8 cellular contexts compared by ENCODE assay signal in genomic region chr3:4493931-4494806, GRCh38. TPM values are rescaled to one million over a fixed set of nuclear protein-coding genes. Genes with fewer than 3 reads are reported as not detected.
DNase-seq lines count a peak whose midpoint lies in the region; ATAC-seq and TF ChIP-seq lines count a peak whose summit lies in the region.

No MANE protein-coding gene starts in this region.

- intact Hi-C loops in CD8-positive, alpha-beta T cell (cut with DNase I, micrococcal nuclease), result loop anchor here (1.0 to 10.0 kb wide), 16 partner anchors 10 to 1368 kb away; partner anchors contain the start of genes ARL8B (in 2 of the 2), CRBN (in 2 of the 2), EDEM1 (in 2 of the 2) and SETMAR (in 2 of the 2)
- intact Hi-C loops in heart right ventricle (cut with DNase I), result loop anchor here in 9 of 10 donors (1.0 to 10.0 kb wide), 11 partner anchors 27 to 143 kb away; partner anchors contain the start of gene SUMF1 (in 1 of the 9)

- no peak for TF ChIP-seq CTCF in CD8-positive, alpha-beta T cell (IDR thresholded peaks at IDR 0.05)
- TF ChIP-seq CTCF in KMS-11 (conservative IDR thresholded peaks at IDR 0.05; ENCODE audit: low read depth, low read length) (no peak), heart right ventricle (IDR thresholded peaks at IDR 0.05) (no peak), progenitor cell of endocrine pancreas (IDR thresholded peaks at IDR 0.05; ENCODE audit: unreplicated experiment) (no peak), GM10266 (IDR thresholded peaks at IDR 0.05; ENCODE audit: control insufficient read depth, insufficient read depth, low read depth, missing control alignments) (no peak)

- WGBS in heart right ventricle, 2 donors, result 10 to 13% methylated on average over 28 of the region's 28 CpGs

- peaks cover 24% of the 10 kb centered on the region for H3K4me1 ChIP-seq in CD8-positive, alpha-beta T cell (ENCODE audit: insufficient read depth, low read length)
- H3K4me1 ChIP-seq in KMS-11 (ENCODE audit: low read depth, poor library complexity, severe bottlenecking) (peaks cover 50% of the 10 kb centered on the region), heart right ventricle (peaks cover 0 to 53% (median 44%) of the 10 kb centered on the region in 9 donors)

- peak overlapping the region; percentile 75 for H3K27ac ChIP-seq in CD8-positive, alpha-beta T cell (ENCODE audit: low read depth, low read length)
- H3K27ac ChIP-seq in KMS-11 (no peak overlapping the region), heart right ventricle (peak overlapping the region in 9 of 10 donors; percentile 47 to 88 (median 71))

- no peaks in the 10 kb centered on the region for H4K20me1 ChIP-seq in KMS-11 (ENCODE audit: insufficient read depth)

- peak overlapping the region; percentile 54; the same call in 1 of the 2 replicates for H2AFZ ChIP-seq in KMS-11 (ENCODE audit: low read depth)

- peak overlapping the region; percentile 82 for H3K4me2 ChIP-seq in KMS-11

- H3K4me3 Mint-ChIP-seq in CD8-positive, alpha-beta T cell, result peak overlapping the region; percentile 93
- peak overlapping the region; percentile 93 for H3K4me3 Mint-ChIP-seq in activated naive CD4-positive, alpha-beta T cell treated with anti-CD3 and anti-CD28 coated beads, Interleukin-2, amount 10 ng/mL, durations not matched to agents 7 days and 5 days
- H3K4me3 Mint-ChIP-seq in progenitor cell of endocrine pancreas (ENCODE audit: low read depth), result peak overlapping the region; percentile 90

- no peak overlapping the region for H3K9ac ChIP-seq in KMS-11

- no peaks in the 10 kb centered on the region for H3K27me3 ChIP-seq in CD8-positive, alpha-beta T cell (ENCODE audit: insufficient read depth, low read length)
- H3K27me3 ChIP-seq in KMS-11 (ENCODE audit: insufficient read depth, low read depth) (no peaks in the 10 kb centered on the region; the same call in 1 of the 2 replicates), heart right ventricle (no peaks in the 10 kb centered on the region)

- peak overlapping the region; percentile 97 for H3K4me3 ChIP-seq in CD8-positive, alpha-beta T cell (ENCODE audit: low read depth, low read length)
- peak overlapping the region; percentile 27 for H3K4me3 ChIP-seq in KMS-11 (IDR thresholded peaks at IDR 0.05; ENCODE audit: insufficient read depth, low read depth, low read length)
- H3K4me3 ChIP-seq in heart right ventricle, result peak overlapping the region; percentile 68 to 93 (median 80)

- H3K36me3 ChIP-seq in CD8-positive, alpha-beta T cell (ENCODE audit: insufficient read depth, low read length), result no peaks in the 10 kb centered on the region
- no peaks in the 10 kb centered on the region for H3K36me3 ChIP-seq in KMS-11 (ENCODE audit: insufficient read depth)
- peaks cover 0 to 20% (median 0%) of the 10 kb centered on the region in 9 donors for H3K36me3 ChIP-seq in heart right ventricle

- H3K79me2 ChIP-seq in KMS-11 (ENCODE audit: insufficient read depth, low read depth), result no peaks in the 10 kb centered on the region

- DNase-seq in CD8-positive, alpha-beta T cell, result peak in 3 of 7 experiments; percentile 20 to 52 (median 23)
- peak; percentile 38 for DNase-seq in activated naive CD4-positive, alpha-beta T cell treated with anti-CD3 and anti-CD28 coated beads, Interleukin-2, amount 10 ng/mL, durations not matched to agents 7 days and 5 days
- DNase-seq in heart right ventricle (peak; percentile 16 to 30), progenitor cell of endocrine pancreas (ENCODE audit: low spot score, unreplicated experiment) (no peak), NCI-H1048 (lab: John Stamatoyannopoulos, UW) (no peak), GM10266 (ENCODE audit: extremely low spot score) (no peak)

- peak overlapping the region; percentile 87 for H3K27ac Mint-ChIP-seq in CD8-positive, alpha-beta T cell
- H3K27ac Mint-ChIP-seq in activated naive CD4-positive, alpha-beta T cell treated with anti-CD3 and anti-CD28 coated beads, Interleukin-2, amount 10 ng/mL, durations not matched to agents 7 days and 5 days, result peak overlapping the region; percentile 76
- peak overlapping the region; percentile 62 for H3K27ac Mint-ChIP-seq in progenitor cell of endocrine pancreas

- CTCF ChIA-PET in CD8-positive, alpha-beta T cell (lab: Charles Lee), result interaction anchor here (0.6 to 3.5 kb wide), 10 partner anchors 10 to 629 kb away, joined by 3 to 22 read pairs (median 4); no protein-coding TSS in a partner anchor
- CTCF ChIA-PET in activated naive CD4-positive, alpha-beta T cell treated with anti-CD3 and anti-CD28 coated beads, Interleukin-2, amount 10 ng/mL, durations not matched to agents 7 days and 5 days (lab: Charles Lee), result interaction anchor here (0.6 to 4.5 kb wide), 9 partner anchors 10 to 964 kb away, joined by 3 to 24 read pairs (median 4); no protein-coding TSS in a partner anchor

- ATAC-seq in CD8-positive, alpha-beta T cell, result no peak
- ATAC-seq in heart right ventricle, result peak in 7 of 8 donors; percentile 0 to 13 (median 4)
- ATAC-seq in HG03135 (IDR thresholded peaks at IDR 0.05; ENCODE audit: unreplicated experiment), result no peak

- no peaks in the 10 kb centered on the region for H3K9me3 Mint-ChIP-seq in CD8-positive, alpha-beta T cell
- no peaks in the 10 kb centered on the region for H3K9me3 Mint-ChIP-seq in activated naive CD4-positive, alpha-beta T cell treated with anti-CD3 and anti-CD28 coated beads, Interleukin-2, amount 10 ng/mL, durations not matched to agents 7 days and 5 days
- no peaks in the 10 kb centered on the region for H3K9me3 Mint-ChIP-seq in progenitor cell of endocrine pancreas (ENCODE audit: low read depth)

- H3K4me1 Mint-ChIP-seq in CD8-positive, alpha-beta T cell (ENCODE audit: low read depth), result peaks cover 49% of the 10 kb centered on the region
- peaks cover 39% of the 10 kb centered on the region for H3K4me1 Mint-ChIP-seq in activated naive CD4-positive, alpha-beta T cell treated with anti-CD3 and anti-CD28 coated beads, Interleukin-2, amount 10 ng/mL, durations not matched to agents 7 days and 5 days
- peaks cover 16% of the 10 kb centered on the region for H3K4me1 Mint-ChIP-seq in progenitor cell of endocrine pancreas (ENCODE audit: low read depth)

- POLR2A ChIA-PET in CD8-positive, alpha-beta T cell (lab: Charles Lee), result interaction anchor here (0.7 to 4.4 kb wide), 14 partner anchors 10 to 1361 kb away, joined by 3 to 67 read pairs (median 6); partner anchors contain the start of gene SUMF1

- H3K27me3 Mint-ChIP-seq in CD8-positive, alpha-beta T cell (ENCODE audit: low read depth), result no peaks in the 10 kb centered on the region
- peaks cover 22% of the 10 kb centered on the region for H3K27me3 Mint-ChIP-seq in activated naive CD4-positive, alpha-beta T cell treated with anti-CD3 and anti-CD28 coated beads, Interleukin-2, amount 10 ng/mL, durations not matched to agents 7 days and 5 days
- H3K27me3 Mint-ChIP-seq in progenitor cell of endocrine pancreas, result peaks cover 30% of the 10 kb centered on the region

- peaks cover 35% of the 10 kb centered on the region for H3K36me3 Mint-ChIP-seq in CD8-positive, alpha-beta T cell
- H3K36me3 Mint-ChIP-seq in activated naive CD4-positive, alpha-beta T cell treated with anti-CD3 and anti-CD28 coated beads, Interleukin-2, amount 10 ng/mL, durations not matched to agents 7 days and 5 days, result peaks cover 8% of the 10 kb centered on the region
- H3K36me3 Mint-ChIP-seq in progenitor cell of endocrine pancreas (ENCODE audit: insufficient read depth), result no peaks in the 10 kb centered on the region

- no peaks in the 10 kb centered on the region for H3K9me3 ChIP-seq in CD8-positive, alpha-beta T cell (ENCODE audit: low read length)
- no peaks in the 10 kb centered on the region for H3K9me3 ChIP-seq in heart right ventricle

RNA-seq across cellular contexts. Expression of gene ITPR1, which starts 1.0 kb away (rescaled TPM):
- total RNA-seq in CD8-positive, alpha-beta T cell, result 10 to 100 TPM; 57.5 to 62.3 TPM
- total RNA-seq in heart right ventricle (10 to 100 TPM; 15.0 to 40.3 (median 19.1) TPM), progenitor cell of endocrine pancreas (10.8 and 11.2 TPM in 2 replicates)
- 10 to 100 TPM in 1 of 2 donors, 1 to 10 TPM in 1; 9.7 to 12.9 TPM for polyA plus RNA-seq in heart right ventricle

RNA-seq across cellular contexts. Expression of gene SUMF1, which starts 27.1 kb away (rescaled TPM):
- total RNA-seq in CD8-positive, alpha-beta T cell, result 1 to 10 TPM; 7.6 to 7.8 TPM
- total RNA-seq in heart right ventricle, result 10 to 100 TPM in 4 of 10 donors, 1 to 10 TPM in 6; 6.9 to 15.1 (median 8.9) TPM
- polyA plus RNA-seq in heart right ventricle, result 1 to 10 TPM; 3.7 to 9.5 TPM
- 23.3 and 25.0 TPM in 2 replicates for total RNA-seq in progenitor cell of endocrine pancreas

Comparison
In these comparisons a context has a peak if more than half of its experiments do, and no peak if none do; other contexts are left out.
1. ATAC-seq: peak in heart right ventricle (7 of 8); none in CD8-positive, alpha-beta T cell (single experiment) and HG03135 (single experiment).
2. DNase-seq: peak in activated naive CD4-positive, alpha-beta T cell treated with anti-CD3 and anti-CD28 coated beads, Interleukin-2, amount 10 ng/mL, durations not matched to agents 7 days and 5 days (single experiment) and heart right ventricle (2 of 2); none in progenitor cell of endocrine pancreas (single experiment), NCI-H1048 (single experiment) and GM10266 (single experiment).
3. H3K4me3 ChIP-seq: peak in every context shown above with its lines; median percentile 97 in CD8-positive, alpha-beta T cell; 80 in heart right ventricle; 27 in KMS-11.
4. Peak in every context shown above with its lines, with median percentiles within 50 percentile points of each other: H3K27ac Mint-ChIP-seq and H3K4me3 Mint-ChIP-seq.